In genomic region chr1:182146286-182146685, GRCh38 we compare ENCODE assay signal across 13 cellular contexts.
A peak's percentile ranks its signal among the peaks of the same experiment; 100 is the strongest.
DNase-seq lines count a peak whose midpoint lies in the region; ATAC-seq and TF ChIP-seq lines count a peak whose summit lies in the region.
"Had no signal": no experiment of that assay in that cellular context is flagged by ENCODE, and none has a peak within 500 bp of the region (broad histone marks: within the 10 kb centered on the region; RNA-seq: fewer than 3 reads in every experiment).

No MANE protein-coding gene starts in this region.

- no peak overlapping the region for H3K4me3 ChIP-seq in trophoblast cell (ENCODE audit: low read depth, low read length)

- H4K8ac ChIP-seq in trophoblast cell (ENCODE audit: low read depth, low read length) = no peak overlapping the region

- H3K79me2 ChIP-seq in trophoblast cell (ENCODE audit: control insufficient read depth, insufficient read depth, low read length, poor library complexity) = no peaks in the 10 kb centered on the region

- TF ChIP-seq CTCF in C4-2B (conservative IDR thresholded peaks at IDR 0.05) = no peak

- no peak overlapping the region for H3K14ac ChIP-seq in trophoblast cell (ENCODE audit: low read length)

- H3K18ac ChIP-seq in trophoblast cell (ENCODE audit: low read length) = no peak overlapping the region

- H2BK5ac ChIP-seq in trophoblast cell (ENCODE audit: low read depth, low read length, poor library complexity) = no peak overlapping the region

- no CpG with 5 or more reads among the region's 5 CpGs for WGBS in trophoblast cell (ENCODE audit: extremely low coverage, insufficient coverage, insufficient read length)

- no peak overlapping the region for H3K4ac ChIP-seq in trophoblast cell (ENCODE audit: low read depth, low read length)

- no peaks in the 10 kb centered on the region for H3K27me3 ChIP-seq in trophoblast cell (ENCODE audit: insufficient read depth, low read length)

- peak; percentile 3 for DNase-seq in NCI-H146 treated with DMSO at 0.1 percent for 48 hours (lab: John Stamatoyannopoulos, UW; ENCODE audit: unreplicated experiment)
- DNase-seq in epithelial cell of prostate (ENCODE audit: low read depth, low spot score) = no peak
- DNase-seq in trophoblast cell = peak; percentile 72 to 89
- DNase-seq in GM03348 (ENCODE audit: low spot score) = no peak
- no peak for DNase-seq in AG08396 (ENCODE audit: low spot score)
- no peak for DNase-seq in NCI-H2227 (lab: John Stamatoyannopoulos, UW; ENCODE audit: unreplicated experiment)
- DNase-seq: activated gamma-delta T cell treated with Interleukin-2 at 50 U/mL for 16 hours, kidney glomerular epithelial cell, MV-4-11, NCI-H446, Right ventricle myocardium superior had no signal

- H3K79me1 ChIP-seq in trophoblast cell (ENCODE audit: low read length) = peaks cover 12% of the 10 kb centered on the region

- H2BK120ac ChIP-seq in trophoblast cell (ENCODE audit: insufficient read depth, low read length, poor library complexity) = no peak overlapping the region

- H2BK12ac ChIP-seq in trophoblast cell (ENCODE audit: low read length) = no peak overlapping the region

- no peak overlapping the region for H3K9ac ChIP-seq in trophoblast cell (ENCODE audit: low read length)

- no peaks in the 10 kb centered on the region for H3K9me3 ChIP-seq in trophoblast cell (ENCODE audit: insufficient read depth, low read depth, low read length)

- H3K27ac ChIP-seq in C4-2B (peak overlapping the region; percentile 30; the same call in 1 of the 2 replicates), epithelial cell of prostate (peak overlapping the region; percentile 89), trophoblast cell (ENCODE audit: low read depth, low read length) (no peak overlapping the region)

- no peak overlapping the region for H3K23ac ChIP-seq in trophoblast cell (ENCODE audit: low read length)

- no peak overlapping the region for H2AK5ac ChIP-seq in trophoblast cell (ENCODE audit: low read length)

- no peak overlapping the region for H2AFZ ChIP-seq in trophoblast cell (ENCODE audit: insufficient read depth, low read length, poor library complexity)

- H4K12ac ChIP-seq in trophoblast cell (ENCODE audit: low read depth, low read length) = no peak overlapping the region

- H3K36me3 ChIP-seq in trophoblast cell (ENCODE audit: control insufficient read depth in 1 of 2, insufficient read depth in 2 of 2, low read length in 2 of 2) = no peaks in the 10 kb centered on the region

- H4K91ac ChIP-seq in trophoblast cell (ENCODE audit: low read depth, low read length) = no peak overlapping the region

- H3K4me1 ChIP-seq in trophoblast cell (ENCODE audit: control insufficient read depth in 1 of 2, insufficient read depth in 2 of 2, low read length in 2 of 2) = peaks cover 10 to 13% of the 10 kb centered on the region in 2 experiments

- no peak for ATAC-seq in GM21360 (IDR thresholded peaks at IDR 0.05; ENCODE audit: unreplicated experiment)

- H3K4me2 ChIP-seq in trophoblast cell (ENCODE audit: low read length) = no peak overlapping the region

Comparison
In these comparisons a context has a peak if more than half of its experiments do, and no peak if none do; other contexts are left out.
1. DNase-seq: peak in NCI-H146 treated with DMSO at 0.1 percent for 48 hours (single experiment) and trophoblast cell (2 of 2); none in epithelial cell of prostate (single experiment), GM03348 (single experiment), AG08396 (single experiment) and NCI-H2227 (single experiment).